In genomic region chr3:181278468-181279238, GRCh38 we compare ENCODE assay signal across 11 cellular contexts.
DNase-seq lines count a peak whose midpoint lies in the region; ATAC-seq, FAIRE-seq and TF ChIP-seq lines count a peak whose summit lies in the region.
"Had no signal": no experiment of that assay in that cellular context is flagged by ENCODE, and none has a peak within 500 bp of the region (broad histone marks: within the 10 kb centered on the region; RNA-seq: fewer than 3 reads in every experiment).

No MANE protein-coding gene starts in this region.

- WGBS in IMR-90 (ENCODE audit: extremely low coverage in 2 of 2, insufficient read length in 1 of 2), 2 experiments = no CpG with 5 or more reads among the region's 5 CpGs
- WGBS in HepG2 (ENCODE audit: low lambda C conversion rate) = 3% methylated on average over 5 of the region's 5 CpGs

- no peaks in the 10 kb centered on the region for H4K20me1 ChIP-seq in IMR-90 (ENCODE audit: insufficient read depth, low read length)
- no peaks in the 10 kb centered on the region for H4K20me1 ChIP-seq in HepG2 (ENCODE audit: insufficient read depth, low read length)

- DNase-seq in IMR-90 = no peak
- DNase-seq in SK-MEL-5 (ENCODE audit: low read depth, low spot score) = peak; percentile 44
- DNase-seq in HepG2 (ENCODE audit: low spot score) = no peak
- DNase-seq in HFFc6 = no peak
- DNase-seq in activated naive CD4-positive, alpha-beta T cell treated with Interleukin-2 at 50 U/mL for 16 hours = no peak
- DNase-seq: activated gamma-delta T cell treated with Interleukin-2 at 50 U/mL for 16 hours, NCI-H1048 had no signal

- intact Hi-C loops in IMR-90 (cut with micrococcal nuclease) (loop anchor here (5.0 kb wide), 2 partner anchors 476 to 651 kb away; no protein-coding TSS in a partner anchor), HepG2 (cut with micrococcal nuclease; ENCODE audit: unreplicated experiment) (loop anchor here (2.0 kb wide), 1 partner anchor 68 kb away; no protein-coding TSS in a partner anchor)

- no peak overlapping the region for H3K27ac ChIP-seq in C4-2B
- no peak overlapping the region for H3K27ac ChIP-seq in IMR-90 (ENCODE audit: insufficient read depth, low read length)
- no peak overlapping the region for H3K27ac ChIP-seq in HepG2 (ENCODE audit: extremely low read length, insufficient read depth, low read length)
- H3K27ac ChIP-seq: suprapubic skin had no signal

- H3K36me3 Mint-ChIP-seq in HFFc6 (ENCODE audit: low read depth) = no peaks in the 10 kb centered on the region

- no peak overlapping the region for H3K23ac ChIP-seq in IMR-90 (ENCODE audit: low read depth, low read length)

- no peak overlapping the region for H3K18ac ChIP-seq in IMR-90 (ENCODE audit: low read depth, low read length)

- CTCF ChIA-PET in IMR-90 (lab: Yijun Ruan, JAX) (interaction anchor here (0.7 kb wide), 1 partner anchor 29 kb away, joined by 4 read pairs; no protein-coding TSS in a partner anchor), HepG2 (lab: Yijun Ruan, JAX; ENCODE audit: low intra/inter-chr PET ratio, low total read pairs) (no interaction called here)

- H2AFZ ChIP-seq in IMR-90 (replicated peaks; ENCODE audit: low read length, poor library complexity) (no peak overlapping the region), HepG2 (ENCODE audit: low read length) (no peak overlapping the region)

- H4K5ac ChIP-seq in IMR-90 (ENCODE audit: low read depth, low read length) = no peak overlapping the region

- in situ Hi-C loops in IMR-90 (cut with MboI; ENCODE audit: low sequenced_read_pairs) = no loop called here
- in situ Hi-C loops in SK-MEL-5 (cut with HindIII; ENCODE audit: low pct_unique_long_range_greater_than_20kb, low sequenced_read_pairs) = no loop called here
- in situ Hi-C loops in HepG2 (cut with HindIII; ENCODE audit: extremely low pct_ligation_motif_present, low pct_unique_long_range_greater_than_20kb) = no loop called here

- dilution Hi-C loops in IMR-90 (cut with HindIII; ENCODE audit: low sequenced_read_pairs, unreplicated experiment) = no loop called here

- H3K27me3 Mint-ChIP-seq in HFFc6 (ENCODE audit: insufficient read depth) = no peaks in the 10 kb centered on the region; the same call in 1 of the 2 replicates

- no peaks in the 10 kb centered on the region for H3K4me1 Mint-ChIP-seq in HFFc6 (ENCODE audit: low read depth)

- H4K8ac ChIP-seq in IMR-90 (ENCODE audit: low read depth in 2 of 2, low read length in 2 of 2) = no peak overlapping the region

- no peak overlapping the region for H3K4me3 ChIP-seq in IMR-90 (ENCODE audit: insufficient read depth, low read depth, low read length)
- no peak overlapping the region for H3K4me3 ChIP-seq in HepG2 (replicated peaks in 1 of 3; ENCODE audit: insufficient read depth in 1 of 3, low read depth in 2 of 3, low read length in 3 of 3)
- H3K4me3 ChIP-seq: suprapubic skin had no signal

- H3K56ac ChIP-seq in IMR-90 (ENCODE audit: extremely low read depth, insufficient read depth, low read length) = no peak overlapping the region

- H3K4me3 Mint-ChIP-seq in HFFc6 = no peak overlapping the region

- H3K36me3 ChIP-seq in IMR-90 (ENCODE audit: control insufficient read depth, insufficient read depth, low read length) (no peaks in the 10 kb centered on the region), HepG2 (replicated peaks in 1 of 2; ENCODE audit: control insufficient read depth in 1 of 2, insufficient read depth in 2 of 2, low read length in 2 of 2) (no peaks in the 10 kb centered on the region)
- H3K36me3 ChIP-seq: suprapubic skin had no signal

- H2BK120ac ChIP-seq in IMR-90 (ENCODE audit: low read depth, low read length) = no peak overlapping the region

- no peak overlapping the region for H2BK20ac ChIP-seq in IMR-90 (ENCODE audit: low read depth, low read length)

- no peaks in the 10 kb centered on the region for H3K79me1 ChIP-seq in IMR-90 (ENCODE audit: low read depth in 1 of 2, low read length in 2 of 2)

- TF ChIP-seq EP300 in HepG2 (IDR thresholded peaks at IDR 0.05; ENCODE audit: low read depth in 2 of 2, low read length in 2 of 2) = no peak
- TF ChIP-seq EP300 in HepG2 (CRISPR knock-in tag; IDR thresholded peaks at IDR 0.05; ENCODE audit: borderline replicate concordance) = no peak

- no peaks in the 10 kb centered on the region for H3K4me1 ChIP-seq in IMR-90 (ENCODE audit: control insufficient read depth, insufficient read depth, low read length)
- H3K4me1 ChIP-seq in HepG2 (ENCODE audit: insufficient read depth, low read length) = no peaks in the 10 kb centered on the region
- H3K4me1 ChIP-seq: suprapubic skin had no signal

- no peak overlapping the region for H4K91ac ChIP-seq in IMR-90 (ENCODE audit: insufficient read depth, low read depth, low read length)

- H3K9me3 Mint-ChIP-seq in HFFc6 = peaks cover 31% of the 10 kb centered on the region

- TF ChIP-seq RAD21 in IMR-90 (IDR thresholded peaks at IDR 0.05; ENCODE audit: low read length) (no peak), HepG2 (CRISPR knock-in tag; IDR thresholded peaks at IDR 0.05) (no peak)

- H3K27me3 ChIP-seq in IMR-90 (ENCODE audit: control insufficient read depth, insufficient read depth, low read length) = no peaks in the 10 kb centered on the region
- no peaks in the 10 kb centered on the region; a peak in 1 of 5 replicates for H3K27me3 ChIP-seq in HepG2 (ENCODE audit: control insufficient read depth in 1 of 2, insufficient read depth in 2 of 2, low read length in 2 of 2)
- H3K27me3 ChIP-seq: suprapubic skin had no signal

- ATAC-seq in IMR-90 (ENCODE audit: low read depth) = no peak
- no peak for ATAC-seq in HepG2
- ATAC-seq in GM21717 (IDR thresholded peaks at IDR 0.05; ENCODE audit: unreplicated experiment) = no peak
- no peak for ATAC-seq in HG03135 (IDR thresholded peaks at IDR 0.05; ENCODE audit: unreplicated experiment)

- TF ChIP-seq POLR2A in IMR-90 (IDR thresholded peaks at IDR 0.05; ENCODE audit: low read depth, low read length) (no peak), HepG2 (IDR thresholded peaks at IDR 0.05; ENCODE audit: insufficient read depth in 1 of 2, low read depth in 2 of 2, low read length in 2 of 2) (no peak)

- POLR2A ChIA-PET in IMR-90 (lab: Charles Lee; ENCODE audit: unreplicated experiment) (no interaction called here), HepG2 (lab: Yijun Ruan, JAX) (no interaction called here)

- H3K4ac ChIP-seq in IMR-90 (ENCODE audit: low read depth, low read length) = no peak overlapping the region

- FAIRE-seq in HepG2 (lab: Jason Lieb, UNC) = no peak

- no peak overlapping the region for H2BK15ac ChIP-seq in IMR-90 (ENCODE audit: low read depth, low read length)

- no peaks in the 10 kb centered on the region for H3K79me2 ChIP-seq in HepG2 (ENCODE audit: insufficient read depth, low read length)

- H2BK5ac ChIP-seq in IMR-90 (ENCODE audit: low read depth, low read length, poor library complexity, severe bottlenecking) = no peak overlapping the region

- no peaks in the 10 kb centered on the region for H3K9me1 ChIP-seq in IMR-90 (ENCODE audit: insufficient read depth, low read length)

- no peak overlapping the region for H3K4me2 ChIP-seq in IMR-90 (ENCODE audit: low read depth, low read length)
- no peak overlapping the region for H3K4me2 ChIP-seq in HepG2 (ENCODE audit: low read depth, low read length)

- BruUV-seq in IMR-90 (replicated peaks; lab: Mats Ljungman, UMichigan) = no TSS peak
- BruUV-seq in HepG2 (replicated peaks; lab: Mats Ljungman, UMichigan) = no TSS peak

- TF ChIP-seq CTCF in C4-2B (conservative IDR thresholded peaks at IDR 0.05) (peak; percentile 25), IMR-90 (conservative IDR thresholded peaks at IDR 0.05; ENCODE audit: low read depth, low read length) (0 out of 2 replicates have a peak, but pooled peaks have one; percentile 18), HepG2 (CRISPR knock-in tag; IDR thresholded peaks at IDR 0.05) (peak; percentile 33; the same call in 1 of the 2 replicates), HFFc6 (IDR thresholded peaks at IDR 0.05) (no peak; the same call in 1 of the 2 replicates)

- no peak overlapping the region for H3K14ac ChIP-seq in IMR-90 (replicated peaks; ENCODE audit: low read depth, low read length)

- H3K9ac ChIP-seq in IMR-90 (ENCODE audit: low read depth, low read length) (no peak overlapping the region), HepG2 (ENCODE audit: insufficient read depth, low read depth, low read length) (no peak overlapping the region)

- H3K27ac Mint-ChIP-seq in HFFc6 = no peak overlapping the region

- no peak overlapping the region for H2AK9ac ChIP-seq in IMR-90 (replicated peaks; ENCODE audit: low read depth, low read length, poor library complexity)

- no peak overlapping the region for H2AK5ac ChIP-seq in IMR-90 (ENCODE audit: low read depth, low read length)

- H3K9me3 ChIP-seq in IMR-90 (ENCODE audit: control insufficient read depth, insufficient read depth, low read length) (no peaks in the 10 kb centered on the region), HepG2 (ENCODE audit: low read length) (no peaks in the 10 kb centered on the region)
- H3K9me3 ChIP-seq: suprapubic skin had no signal

TF ChIP-seq in IMR-90, 13 proteins besides CTCF, POLR2A, EP300 and RAD21 (continues in another document):
- TF ChIP-seq NFE2L2 (IDR thresholded peaks at IDR 0.05; ENCODE audit: low read depth, low read length) = no peak
- no peak for TF ChIP-seq MAFK (IDR thresholded peaks at IDR 0.05; ENCODE audit: low read depth, low read length)
- TF ChIP-seq RFX5 (IDR thresholded peaks at IDR 0.05; ENCODE audit: low read depth, low read length) = no peak

TF ChIP-seq in HepG2, 621 proteins besides CTCF, POLR2A, EP300 and RAD21:
- no peak for TF ChIP-seq KDM5B (CRISPR knock-in tag; IDR thresholded peaks at IDR 0.05; ENCODE audit: borderline replicate concordance)
- peak; percentile 40 for TF ChIP-seq STAG1 (CRISPR knock-in tag; IDR thresholded peaks at IDR 0.05)
